Comparison of ENCODE assay signal across 30 cellular contexts in genomic region chr5:55188656-55189380, GRCh38. TPM values are rescaled to one million over a fixed set of nuclear protein-coding genes. Genes with fewer than 3 reads are reported as not detected.
DNase-seq lines count a peak whose midpoint lies in the region; ATAC-seq, FAIRE-seq and TF ChIP-seq lines count a peak whose summit lies in the region.
"Had no signal": no experiment of that assay in that cellular context is flagged by ENCODE, and none has a peak within 500 bp of the region (broad histone marks: within the 10 kb centered on the region; RNA-seq: fewer than 3 reads in every experiment).

No MANE protein-coding gene starts in this region.

- H3K4me1 Mint-ChIP-seq in glutamatergic neuron (ENCODE audit: low read depth, unreplicated experiment) = no peaks in the 10 kb centered on the region
- H3K4me1 Mint-ChIP-seq: activated B cell treated with CpG ODN at 0.5 μM for 24 hours; IgD-negative memory B cell; naive thymus-derived CD8-positive, alpha-beta T cell had no signal

- intact Hi-C loops in pancreas (cut with DNase I) = loop anchor here in 1 of 3 donors (10.0 kb wide), 1 partner anchor 126 kb away; no protein-coding TSS in a partner anchor
- intact Hi-C loops in Right ventricle myocardium inferior (cut with DNase I) = no loop called here

- H3K4me3 Mint-ChIP-seq in glutamatergic neuron (ENCODE audit: unreplicated experiment) = no peak overlapping the region
- H3K4me3 Mint-ChIP-seq: activated B cell treated with CpG ODN at 0.5 μM for 24 hours; activated CD4-positive, alpha-beta memory T cell treated with anti-CD3 and anti-CD28 coated beads for 36 hours; dendritic cell treated with granulocyte-macrophage colony-stimulating factor and Interleukin-4, amounts not matched to agents 40 ng/mL and 50 ng/mL, for 4 days; IgD-negative memory B cell; naive thymus-derived CD8-positive, alpha-beta T cell had no signal

- peaks cover 0 to 12% (median 10%) of the 10 kb centered on the region in 3 donors for H3K4me1 ChIP-seq in pancreas
- H3K4me1 ChIP-seq: adrenal gland; BLaER1 treated with 17β-estradiol and CSF1 and Interleukin-3, amounts not matched to agents 10 nM and 100 nM had no signal

- FAIRE-seq in pancreas (lab: Jason Lieb, UNC) = no peak
- FAIRE-seq: bronchial epithelial cell, D721Med had no signal

- DNase-seq in NCI-H2107 treated with DMSO at 0.1 percent for 48 hours (lab: John Stamatoyannopoulos, UW; ENCODE audit: unreplicated experiment) (peak; percentile 12), NCI-H2107 (lab: John Stamatoyannopoulos, UW) (no peak), NCI-H1436 treated with DMSO at 0.1 percent for 48 hours (lab: John Stamatoyannopoulos, UW) (peak; percentile 64), NCI-H69 (lab: John Stamatoyannopoulos, UW) (peak; percentile 96), pancreas (no peak), glutamatergic neuron (no peak), UCSD-AML1 (lab: John Stamatoyannopoulos, UW; ENCODE audit: unreplicated experiment) (no peak), Right ventricle myocardium inferior (ENCODE audit: missing footprints) (no peak)
- DNase-seq: activated B cell treated with CpG ODN at 0.5 μM for 24 hours; activated CD4-positive, alpha-beta memory T cell treated with anti-CD3 and anti-CD28 coated beads for 36 hours; activated gamma-delta T cell treated with Interleukin-2 at 50 U/mL for 16 hours; activated T-cell treated with anti-CD3 and anti-CD28 coated beads for 4 hours; adrenal gland; mesenchymal stem cell; MM.1S; naive thymus-derived CD8-positive, alpha-beta T cell; NCI-H524; ovary; SK-N-SH; stimulated activated CD4-positive, alpha-beta T cell treated with anti-CD3 and anti-CD28 coated beads, Interleukin-15, amount 100 ng/mL, for 24 hours; substantia nigra had no signal

- ATAC-seq in pancreas = peak; percentile 71 to 81 (median 76)
- ATAC-seq in Right ventricle myocardium inferior = no peak
- ATAC-seq: naive thymus-derived CD8-positive, alpha-beta T cell; sciatic nerve had no signal

- TF ChIP-seq CTCF in pancreas (IDR thresholded peaks at IDR 0.05) (no peak), glutamatergic neuron (IDR thresholded peaks at IDR 0.05; ENCODE audit: partially characterized antibody, unreplicated experiment) (no peak)

- no peak overlapping the region for H3K27ac ChIP-seq in pancreas
- H3K27ac ChIP-seq: adrenal gland; BLaER1 treated with 17β-estradiol and CSF1 and Interleukin-3, amounts not matched to agents 10 nM and 100 nM; ovary had no signal

- H3K9me3 Mint-ChIP-seq in glutamatergic neuron (ENCODE audit: unreplicated experiment) = peaks cover 2% of the 10 kb centered on the region
- H3K9me3 Mint-ChIP-seq: activated B cell treated with CpG ODN at 0.5 μM for 24 hours; activated CD4-positive, alpha-beta memory T cell treated with anti-CD3 and anti-CD28 coated beads for 36 hours; dendritic cell treated with granulocyte-macrophage colony-stimulating factor and Interleukin-4, amounts not matched to agents 40 ng/mL and 50 ng/mL, for 4 days had no signal

- H3K36me3 ChIP-seq in pancreas = no peaks in the 10 kb centered on the region
- H3K36me3 ChIP-seq: adrenal gland; BLaER1 treated with 17β-estradiol and CSF1 and Interleukin-3, amounts not matched to agents 10 nM and 100 nM; ovary had no signal

- no peaks in the 10 kb centered on the region for H3K27me3 Mint-ChIP-seq in glutamatergic neuron (ENCODE audit: unreplicated experiment)

- H3K4me3 ChIP-seq in pancreas = no peak overlapping the region
- H3K4me3 ChIP-seq: adrenal gland; BLaER1 treated with 17β-estradiol and CSF1 and Interleukin-3, amounts not matched to agents 10 nM and 100 nM; ovary had no signal

- no peaks in the 10 kb centered on the region for H3K27me3 ChIP-seq in pancreas
- H3K27me3 ChIP-seq: BLaER1 treated with 17β-estradiol and CSF1 and Interleukin-3, amounts not matched to agents 10 nM and 100 nM; ovary had no signal

- H3K36me3 Mint-ChIP-seq in glutamatergic neuron (ENCODE audit: unreplicated experiment) = no peaks in the 10 kb centered on the region
- H3K36me3 Mint-ChIP-seq: activated CD4-positive, alpha-beta memory T cell treated with anti-CD3 and anti-CD28 coated beads for 36 hours; IgD-negative memory B cell; naive thymus-derived CD8-positive, alpha-beta T cell had no signal

- no peaks in the 10 kb centered on the region for H3K9me3 ChIP-seq in pancreas
- H3K9me3 ChIP-seq: adrenal gland; BLaER1 treated with 17β-estradiol and CSF1 and Interleukin-3, amounts not matched to agents 10 nM and 100 nM; ovary; SK-N-SH had no signal

- 24 to 29% methylated on average over 5 of the region's 5 CpGs for WGBS in pancreas, 2 donors

- no peak overlapping the region for H3K27ac Mint-ChIP-seq in glutamatergic neuron (ENCODE audit: unreplicated experiment)
- H3K27ac Mint-ChIP-seq: activated B cell treated with CpG ODN at 0.5 μM for 24 hours; activated CD4-positive, alpha-beta memory T cell treated with anti-CD3 and anti-CD28 coated beads for 36 hours; dendritic cell treated with granulocyte-macrophage colony-stimulating factor and Interleukin-4, amounts not matched to agents 40 ng/mL and 50 ng/mL, for 4 days; IgD-negative memory B cell; naive thymus-derived CD8-positive, alpha-beta T cell had no signal

RNA-seq across cellular contexts. Expression of gene CDC20B, which starts 15.8 kb away (rescaled TPM):
- total RNA-seq in pancreas (not detected), glutamatergic neuron (ENCODE audit: unreplicated experiment) (0.34 TPM), Right ventricle myocardium inferior (not detected)
- not detected for polyA plus RNA-seq in pancreas
- total RNA-seq: A673; activated B cell treated with CpG ODN at 0.5 μM for 24 hours; activated CD4-positive, alpha-beta memory T cell treated with anti-CD3 and anti-CD28 coated beads for 36 hours; adrenal gland; bronchial epithelial cell; G401; naive thymus-derived CD8-positive, alpha-beta T cell; sciatic nerve; urinary bladder had no signal
- polyA plus RNA-seq: adrenal gland; IgD-negative memory B cell; naive thymus-derived CD8-positive, alpha-beta T cell; ovary; urinary bladder had no signal

RNA-seq across cellular contexts. Expression of gene GPX8, which starts 28.8 kb away (rescaled TPM):
- total RNA-seq in pancreas (10 to 100 TPM in 1 of 6 donors, 1 to 10 TPM in 5; 2.8 to 13.4 (median 6.9) TPM), glutamatergic neuron (ENCODE audit: unreplicated experiment) (2.7 TPM), Right ventricle myocardium inferior (7.4 TPM)
- polyA plus RNA-seq in pancreas = 1 to 10 TPM; 2.5 to 2.7 TPM
- total RNA-seq: activated B cell treated with CpG ODN at 0.5 μM for 24 hours; activated CD4-positive, alpha-beta memory T cell treated with anti-CD3 and anti-CD28 coated beads for 36 hours; naive thymus-derived CD8-positive, alpha-beta T cell had no signal
- polyA plus RNA-seq: IgD-negative memory B cell; naive thymus-derived CD8-positive, alpha-beta T cell had no signal

RNA-seq across cellular contexts. Expression of gene MCIDAS, which starts 38.3 kb away (rescaled TPM):
- total RNA-seq in pancreas (1 to 10 TPM in 1 of 6 donors, under 1 TPM in 5; 0.31 to 1.2 (median 0.57) TPM), glutamatergic neuron (ENCODE audit: unreplicated experiment) (not detected), Right ventricle myocardium inferior (not detected)
- polyA plus RNA-seq in pancreas = under 1 TPM; 0.16 to 0.76 TPM
- total RNA-seq: activated B cell treated with CpG ODN at 0.5 μM for 24 hours; activated CD4-positive, alpha-beta memory T cell treated with anti-CD3 and anti-CD28 coated beads for 36 hours; adrenal gland; naive thymus-derived CD8-positive, alpha-beta T cell; sciatic nerve had no signal
- polyA plus RNA-seq: adrenal gland; IgD-negative memory B cell; naive thymus-derived CD8-positive, alpha-beta T cell; ovary; SK-N-SH had no signal

RNA-seq across cellular contexts. Expression of gene CCNO, which starts 44.6 kb away (rescaled TPM):
- total RNA-seq in pancreas (10 to 100 TPM in 1 of 6 donors, 1 to 10 TPM in 5; 5.1 to 13.3 (median 7.6) TPM), glutamatergic neuron (ENCODE audit: unreplicated experiment) (not detected), Right ventricle myocardium inferior (not detected)
- 10 to 100 TPM; 16.2 to 17.8 TPM for polyA plus RNA-seq in pancreas
- total RNA-seq: activated B cell treated with CpG ODN at 0.5 μM for 24 hours; activated CD4-positive, alpha-beta memory T cell treated with anti-CD3 and anti-CD28 coated beads for 36 hours; naive thymus-derived CD8-positive, alpha-beta T cell had no signal
- polyA plus RNA-seq: IgD-negative memory B cell; naive thymus-derived CD8-positive, alpha-beta T cell; SK-N-SH had no signal

Comparison
In these comparisons a context has a peak if more than half of its experiments do, and no peak if none do; other contexts are left out.
1. DNase-seq: peak in NCI-H2107 treated with DMSO at 0.1 percent for 48 hours (single experiment), NCI-H1436 treated with DMSO at 0.1 percent for 48 hours (single experiment) and NCI-H69 (single experiment); none in NCI-H2107 (single experiment), pancreas (0 of 6), glutamatergic neuron (single experiment), UCSD-AML1 (single experiment) and Right ventricle myocardium inferior (single experiment).